1 cellular context compared by ENCODE assay signal in genomic region chr2:68244456-68244855, GRCh38.
TF ChIP-seq lines count a peak whose summit lies in the region.

No MANE protein-coding gene starts in this region.

TF ChIP-seq in IMR-90, 13 proteins besides CTCF, POLR2A, EP300 and RAD21 (continued from another document):
- TF ChIP-seq ELK1 (IDR thresholded peaks at IDR 0.05; ENCODE audit: borderline replicate concordance, low read depth, low read length) (no peak), CHD1 (IDR thresholded peaks at IDR 0.05; ENCODE audit: low read depth, low read length) (no peak), FOS (IDR thresholded peaks at IDR 0.05; ENCODE audit: low read depth, low read length) (no peak), SMC3 (IDR thresholded peaks at IDR 0.05; ENCODE audit: low read depth, low read length) (no peak), NFE2L2 (IDR thresholded peaks at IDR 0.05; ENCODE audit: low read depth, low read length) (no peak), MXI1 (IDR thresholded peaks at IDR 0.05; ENCODE audit: borderline replicate concordance, low read depth, low read length) (no peak), MAZ (IDR thresholded peaks at IDR 0.05; ENCODE audit: borderline replicate concordance, low read depth, low read length) (no peak), CEBPB (IDR thresholded peaks at IDR 0.05; ENCODE audit: low read depth, low read length) (no peak), BHLHE40 (IDR thresholded peaks at IDR 0.05; ENCODE audit: low read depth, low read length) (no peak), RFX5 (IDR thresholded peaks at IDR 0.05; ENCODE audit: low read depth, low read length) (no peak)
